17 cellular contexts compared by ENCODE assay signal in genomic region chr12:6987956-6988573, GRCh38. TPM values are rescaled to one million over a fixed set of nuclear protein-coding genes. Genes with fewer than 3 reads are reported as not detected.
A peak's percentile ranks its signal among the peaks of the same experiment; 100 is the strongest.
DNase-seq lines count a peak whose midpoint lies in the region; ATAC-seq and TF ChIP-seq lines count a peak whose summit lies in the region.
"Had no signal": no experiment of that assay in that cellular context is flagged by ENCODE, and none has a peak within 500 bp of the region (broad histone marks: within the 10 kb centered on the region; RNA-seq: fewer than 3 reads in every experiment).

No MANE protein-coding gene starts in this region.

- H3K27ac ChIP-seq in 22Rv1 (peak overlapping the region; percentile 96), gastroesophageal sphincter (peak overlapping the region; percentile 66 to 78 (median 72))

- no peaks in the 10 kb centered on the region for H3K9me3 ChIP-seq in gastroesophageal sphincter

- no peaks in the 10 kb centered on the region for H3K27me3 Mint-ChIP-seq in progenitor cell of endocrine pancreas
- H3K27me3 Mint-ChIP-seq: activated naive CD4-positive, alpha-beta T cell treated with anti-CD3 and anti-CD28 coated beads, Interleukin-2, amount 10 ng/mL, durations not matched to agents 7 days and 5 days; stimulated activated naive CD8-positive, alpha-beta T cell treated with anti-CD3 and anti-CD28 coated beads, Interleukin-15, amount 100 ng/mL, for 72 hours; T-helper 17 cell had no signal

- ATAC-seq in gastroesophageal sphincter (peak; percentile 89), GM21786 (IDR thresholded peaks at IDR 0.05; ENCODE audit: unreplicated experiment) (no peak), GM21825 (IDR thresholded peaks at IDR 0.05; ENCODE audit: unreplicated experiment) (no peak), GM21515 (IDR thresholded peaks at IDR 0.05; ENCODE audit: unreplicated experiment) (no peak)
- ATAC-seq: activated CD4-positive, CD25-positive, alpha-beta regulatory T cell treated with anti-CD3 and anti-CD28 coated beads, Interleukin-2, amount 50 U/mL, for 24 hours; stimulated activated naive CD8-positive, alpha-beta T cell treated with anti-CD3 and anti-CD28 coated beads, Interleukin-15, amount 100 ng/mL, for 72 hours; T-helper 17 cell had no signal

- TF ChIP-seq CTCF in 22Rv1 (IDR thresholded peaks at IDR 0.05) (no peak), gastroesophageal sphincter (IDR thresholded peaks at IDR 0.05) (no peak), progenitor cell of endocrine pancreas (IDR thresholded peaks at IDR 0.05; ENCODE audit: unreplicated experiment) (no peak)

- H3K4me3 Mint-ChIP-seq in progenitor cell of endocrine pancreas (ENCODE audit: low read depth) = no peak overlapping the region
- H3K4me3 Mint-ChIP-seq: activated naive CD4-positive, alpha-beta T cell treated with anti-CD3 and anti-CD28 coated beads, Interleukin-2, amount 10 ng/mL, durations not matched to agents 7 days and 5 days; stimulated activated naive CD8-positive, alpha-beta T cell treated with anti-CD3 and anti-CD28 coated beads, Interleukin-15, amount 100 ng/mL, for 72 hours; T-helper 17 cell had no signal

- peaks cover 0 to 22% (median 2%) of the 10 kb centered on the region in 3 donors for H3K4me1 ChIP-seq in gastroesophageal sphincter

- DNase-seq in NCI-H526 (lab: John Stamatoyannopoulos, UW) (peak; percentile 47 to 78), progenitor cell of endocrine pancreas (ENCODE audit: low spot score, unreplicated experiment) (no peak), D341Med (ENCODE audit: low spot score) (no peak)
- DNase-seq: activated CD8-positive, alpha-beta memory T cell treated with anti-CD3 and anti-CD28 coated beads, Interleukin-2, amount 50 U/mL, for 4 hours; activated naive CD4-positive, alpha-beta T cell treated with anti-CD3 and anti-CD28 coated beads, Interleukin-2, amount 10 ng/mL, durations not matched to agents 7 days and 5 days; foreskin melanocyte; mesenchymal stem cell; occipital lobe; stimulated activated naive CD8-positive, alpha-beta T cell treated with anti-CD3 and anti-CD28 coated beads, Interleukin-15, amount 100 ng/mL, for 72 hours; T-helper 17 cell had no signal

- peaks cover 0 to 31% of the 10 kb centered on the region in 2 donors for H3K36me3 ChIP-seq in gastroesophageal sphincter

- WGBS in gastroesophageal sphincter (ENCODE audit: low coverage in 1 of 2), 2 donors = 38 to 66% methylated on average over 10 of the region's 11 CpGs

- no peak for TF ChIP-seq EP300 in gastroesophageal sphincter (IDR thresholded peaks at IDR 0.05)

- peaks cover 3% of the 10 kb centered on the region for H3K4me1 Mint-ChIP-seq in progenitor cell of endocrine pancreas (ENCODE audit: low read depth)
- H3K4me1 Mint-ChIP-seq: activated naive CD4-positive, alpha-beta T cell treated with anti-CD3 and anti-CD28 coated beads, Interleukin-2, amount 10 ng/mL, durations not matched to agents 7 days and 5 days; stimulated activated naive CD8-positive, alpha-beta T cell treated with anti-CD3 and anti-CD28 coated beads, Interleukin-15, amount 100 ng/mL, for 72 hours had no signal

- TF ChIP-seq POLR2A in gastroesophageal sphincter (IDR thresholded peaks at IDR 0.05) = no peak

- peak overlapping the region; percentile 67 for H3K27ac Mint-ChIP-seq in progenitor cell of endocrine pancreas
- H3K27ac Mint-ChIP-seq: activated naive CD4-positive, alpha-beta T cell treated with anti-CD3 and anti-CD28 coated beads, Interleukin-2, amount 10 ng/mL, durations not matched to agents 7 days and 5 days; T-helper 17 cell had no signal

- no peaks in the 10 kb centered on the region for H3K27me3 ChIP-seq in gastroesophageal sphincter

- no peak overlapping the region for H3K4me3 ChIP-seq in gastroesophageal sphincter

- H3K36me3 Mint-ChIP-seq in progenitor cell of endocrine pancreas (ENCODE audit: insufficient read depth) = peaks cover 14% of the 10 kb centered on the region

- no peaks in the 10 kb centered on the region for H3K9me3 Mint-ChIP-seq in progenitor cell of endocrine pancreas (ENCODE audit: low read depth)
- H3K9me3 Mint-ChIP-seq: activated naive CD4-positive, alpha-beta T cell treated with anti-CD3 and anti-CD28 coated beads, Interleukin-2, amount 10 ng/mL, durations not matched to agents 7 days and 5 days; stimulated activated naive CD8-positive, alpha-beta T cell treated with anti-CD3 and anti-CD28 coated beads, Interleukin-15, amount 100 ng/mL, for 72 hours had no signal

RNA-seq across cellular contexts. Expression of gene EMG1, which starts 17.4 kb away (rescaled TPM):
- total RNA-seq in gastroesophageal sphincter (10 to 100 TPM; 17.0 to 27.3 (median 20.1) TPM), progenitor cell of endocrine pancreas (67.9 and 73.1 TPM in 2 replicates)

RNA-seq across cellular contexts. Expression of gene PHB2, which starts 17.6 kb away (rescaled TPM):
- total RNA-seq in gastroesophageal sphincter (100 to 1,000 TPM; 170 to 215 (median 187) TPM), progenitor cell of endocrine pancreas (339 and 353 TPM in 2 replicates)

RNA-seq across cellular contexts. Expression of gene LPCAT3, which starts 30.2 kb away (rescaled TPM):
- 10 to 100 TPM; 23.7 to 33.7 (median 26.6) TPM for total RNA-seq in gastroesophageal sphincter
- 77.9 and 81.8 TPM in 2 replicates for total RNA-seq in progenitor cell of endocrine pancreas

RNA-seq across cellular contexts. Expression of gene PTPN6, which starts 36.9 kb away (rescaled TPM):
- 10 to 100 TPM in 1 of 4 donors, 1 to 10 TPM in 3; 2.6 to 15.9 (median 7.5) TPM for total RNA-seq in gastroesophageal sphincter
- 65.4 and 70.2 TPM in 2 replicates for total RNA-seq in progenitor cell of endocrine pancreas
- total RNA-seq: LHCN-M2 had no signal

RNA-seq across cellular contexts. Expression of gene C12orf57, which starts 44.2 kb away (rescaled TPM):
- total RNA-seq in gastroesophageal sphincter (100 to 1,000 TPM; 172 to 521 (median 367) TPM), progenitor cell of endocrine pancreas (268 and 277 TPM in 2 replicates)

Comparison
In these comparisons a context has a peak if more than half of its experiments do, and no peak if none do; other contexts are left out.
1. DNase-seq: peak in NCI-H526 (2 of 2); none in progenitor cell of endocrine pancreas (single experiment) and D341Med (single experiment).